8 cellular contexts compared by ENCODE assay signal in genomic region chr15:23038741-23039150, GRCh38. TPM values are rescaled to one million over a fixed set of nuclear protein-coding genes. Genes with fewer than 3 reads are reported as not detected.
DNase-seq lines count a peak whose midpoint lies in the region; ATAC-seq and FAIRE-seq lines count a peak whose summit lies in the region.

No MANE protein-coding gene starts in this region.

- no peaks in the 10 kb centered on the region for H3K9me3 Mint-ChIP-seq in naive thymus-derived CD4-positive, alpha-beta T cell

- H3K4me3 Mint-ChIP-seq in naive thymus-derived CD4-positive, alpha-beta T cell = peak overlapping the region; percentile 91 to 99 (median 96)

- CTCF ChIA-PET in naive thymus-derived CD4-positive, alpha-beta T cell (lab: Charles Lee) = no interaction called here

- intact Hi-C loops in naive thymus-derived CD4-positive, alpha-beta T cell (cut with micrococcal nuclease) = loop anchor here (1.0 to 5.0 kb wide), 6 partner anchors 60 to 529 kb away; partner anchors contain the start of genes NIPA1 (in 2 of the 2), NIPA2 (in 2 of the 2) and MKRN3 (in 1 of the 2)

- no peaks in the 10 kb centered on the region for H3K27me3 ChIP-seq in endocrine pancreas (ENCODE audit: control insufficient read depth, insufficient read depth, low read length)
- H3K27me3 ChIP-seq in naive thymus-derived CD4-positive, alpha-beta T cell (ENCODE audit: control insufficient read depth in 2 of 2, insufficient read depth in 2 of 2, low read length in 2 of 2) = no peaks in the 10 kb centered on the region

- peaks cover 4 to 31% (median 10%) of the 10 kb centered on the region in 5 donors for H3K36me3 Mint-ChIP-seq in naive thymus-derived CD4-positive, alpha-beta T cell

- POLR2A ChIA-PET in naive thymus-derived CD4-positive, alpha-beta T cell (lab: Charles Lee) = interaction anchor here (0.5 to 1.3 kb wide), 2 partner anchors 11 to 779 kb away, joined by 3 read pairs; no protein-coding TSS in a partner anchor

- no peaks in the 10 kb centered on the region for H3K27me3 Mint-ChIP-seq in naive thymus-derived CD4-positive, alpha-beta T cell

- no peak for FAIRE-seq in RCC 7860 (lab: Jason Lieb, UNC)

- H3K4me1 Mint-ChIP-seq in naive thymus-derived CD4-positive, alpha-beta T cell = peaks cover 11 to 39% (median 29%) of the 10 kb centered on the region in 7 donors

- H3K4me3 ChIP-seq in endocrine pancreas (ENCODE audit: control insufficient read depth, insufficient read depth, low read length) = peak overlapping the region; percentile 82
- H3K4me3 ChIP-seq in naive thymus-derived CD4-positive, alpha-beta T cell (ENCODE audit: low read length) = peak overlapping the region; percentile 78

- H3K27ac Mint-ChIP-seq in naive thymus-derived CD4-positive, alpha-beta T cell = peak overlapping the region; percentile 85 to 97 (median 90)

- peak overlapping the region; percentile 60 for H3K9ac ChIP-seq in endocrine pancreas (ENCODE audit: control insufficient read depth, insufficient read depth, low read length)

- DNase-seq in COR-L47 (lab: John Stamatoyannopoulos, UW) (peak; percentile 17), RCC 7860 (ENCODE audit: low spot score) (peak; percentile 57), superior temporal gyrus (ENCODE audit: extremely low spot score) (no peak), middle frontal gyrus (ENCODE audit: extremely low spot score, low spot score) (no peak)
- DNase-seq in naive thymus-derived CD4-positive, alpha-beta T cell = no peak

- ATAC-seq in GM18909 (IDR thresholded peaks at IDR 0.05; ENCODE audit: poor library complexity, unreplicated experiment) (peak; percentile 18), HG03175 (IDR thresholded peaks at IDR 0.05; ENCODE audit: unreplicated experiment) (peak; percentile 10)
- ATAC-seq in naive thymus-derived CD4-positive, alpha-beta T cell = no peak

- peak overlapping the region; percentile 62 for H3K27ac ChIP-seq in naive thymus-derived CD4-positive, alpha-beta T cell (ENCODE audit: low read depth, low read length)

- no peaks in the 10 kb centered on the region for H3K9me3 ChIP-seq in endocrine pancreas (ENCODE audit: control insufficient read depth, low read length)
- no peaks in the 10 kb centered on the region for H3K9me3 ChIP-seq in naive thymus-derived CD4-positive, alpha-beta T cell (ENCODE audit: control insufficient read depth in 2 of 3, low read length in 3 of 3)

- peaks cover 7% of the 10 kb centered on the region for H3K4me1 ChIP-seq in endocrine pancreas (ENCODE audit: control insufficient read depth, insufficient read depth, low read length)
- H3K4me1 ChIP-seq in naive thymus-derived CD4-positive, alpha-beta T cell (ENCODE audit: control insufficient read depth in 2 of 2, insufficient read depth in 2 of 2, low read length in 2 of 2) = peaks cover 13 to 14% of the 10 kb centered on the region in 2 donors

- no peaks in the 10 kb centered on the region for H3K36me3 ChIP-seq in endocrine pancreas (ENCODE audit: control insufficient read depth, insufficient read depth, low read length)
- H3K36me3 ChIP-seq in naive thymus-derived CD4-positive, alpha-beta T cell (ENCODE audit: control insufficient read depth in 2 of 3, insufficient read depth in 3 of 3, low read length in 3 of 3) = peaks cover 0 to 15% (median 5%) of the 10 kb centered on the region in 3 experiments

RNA-seq across cellular contexts. Expression of gene TUBGCP5, which starts 0.6 kb away (rescaled TPM):
- total RNA-seq in naive thymus-derived CD4-positive, alpha-beta T cell = 10 to 100 TPM; 15.7 to 28.6 (median 23.5) TPM
- polyA plus RNA-seq in naive thymus-derived CD4-positive, alpha-beta T cell = 1 to 10 TPM; 5.7 to 8.1 TPM

RNA-seq across cellular contexts. Expression of gene CYFIP1, which starts 58.6 kb away (rescaled TPM):
- 10 to 100 TPM in 4 of 5 experiments, 1 to 10 TPM in 1; 3.8 to 37.8 (median 10.4) TPM for total RNA-seq in naive thymus-derived CD4-positive, alpha-beta T cell
- under 1 TPM; 0.40 to 0.95 TPM for polyA plus RNA-seq in naive thymus-derived CD4-positive, alpha-beta T cell

Comparison
In these comparisons a context has a peak if more than half of its experiments do, and no peak if none do; other contexts are left out.
1. DNase-seq: peak in COR-L47 (single experiment) and RCC 7860 (single experiment); none in naive thymus-derived CD4-positive, alpha-beta T cell (0 of 9), superior temporal gyrus (single experiment) and middle frontal gyrus (single experiment).